1 cellular context compared by ENCODE assay signal in the genomic region with DNA sequence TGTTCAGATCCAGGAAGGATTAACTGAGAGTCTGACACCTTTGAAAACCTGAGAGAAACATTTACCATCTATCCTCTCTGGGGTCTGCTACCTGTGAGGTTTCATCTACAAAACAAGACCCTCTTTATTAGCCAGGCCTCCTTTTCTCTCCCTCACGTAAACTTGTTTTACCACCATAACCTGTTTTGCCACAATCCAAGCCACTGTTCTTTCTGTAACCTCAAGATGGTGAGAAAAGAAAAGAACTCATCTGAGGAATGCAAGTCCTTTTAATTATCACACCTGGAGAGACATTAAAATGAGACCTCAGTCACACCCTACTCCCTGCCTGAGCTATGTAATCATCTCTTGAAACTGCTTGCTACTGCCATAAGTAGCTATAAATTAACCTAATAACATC.
TF ChIP-seq lines count a peak whose summit lies in the region.

No MANE protein-coding gene starts in this region.

TF ChIP-seq in IMR-90, 13 proteins besides CTCF, POLR2A, EP300 and RAD21:
- no peak for TF ChIP-seq NFE2L2 (IDR thresholded peaks at IDR 0.05; ENCODE audit: low read depth, low read length)
- TF ChIP-seq BHLHE40 (IDR thresholded peaks at IDR 0.05; ENCODE audit: low read depth, low read length), result no peak
- TF ChIP-seq CEBPB (IDR thresholded peaks at IDR 0.05; ENCODE audit: low read depth, low read length), result no peak
- TF ChIP-seq SMC3 (IDR thresholded peaks at IDR 0.05; ENCODE audit: low read depth, low read length), result no peak
- TF ChIP-seq MAFK (IDR thresholded peaks at IDR 0.05; ENCODE audit: low read depth, low read length), result no peak
- TF ChIP-seq MAZ (IDR thresholded peaks at IDR 0.05; ENCODE audit: borderline replicate concordance, low read depth, low read length), result no peak
- TF ChIP-seq, protein P1, sequence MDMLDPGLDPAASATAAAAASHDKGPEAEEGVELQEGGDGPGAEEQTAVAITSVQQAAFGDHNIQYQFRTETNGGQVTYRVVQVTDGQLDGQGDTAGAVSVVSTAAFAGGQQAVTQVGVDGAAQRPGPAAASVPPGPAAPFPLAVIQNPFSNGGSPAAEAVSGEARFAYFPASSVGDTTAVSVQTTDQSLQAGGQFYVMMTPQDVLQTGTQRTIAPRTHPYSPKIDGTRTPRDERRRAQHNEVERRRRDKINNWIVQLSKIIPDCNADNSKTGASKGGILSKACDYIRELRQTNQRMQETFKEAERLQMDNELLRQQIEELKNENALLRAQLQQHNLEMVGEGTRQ (IDR thresholded peaks at IDR 0.05; ENCODE audit: low read depth, low read length), result no peak
- TF ChIP-seq MXI1 (IDR thresholded peaks at IDR 0.05; ENCODE audit: borderline replicate concordance, low read depth, low read length), result no peak
- TF ChIP-seq FOS (IDR thresholded peaks at IDR 0.05; ENCODE audit: low read depth, low read length), result no peak
- no peak for TF ChIP-seq RFX5 (IDR thresholded peaks at IDR 0.05; ENCODE audit: low read depth, low read length)
- TF ChIP-seq CHD1 (IDR thresholded peaks at IDR 0.05; ENCODE audit: low read depth, low read length), result no peak
- TF ChIP-seq, protein P2, sequence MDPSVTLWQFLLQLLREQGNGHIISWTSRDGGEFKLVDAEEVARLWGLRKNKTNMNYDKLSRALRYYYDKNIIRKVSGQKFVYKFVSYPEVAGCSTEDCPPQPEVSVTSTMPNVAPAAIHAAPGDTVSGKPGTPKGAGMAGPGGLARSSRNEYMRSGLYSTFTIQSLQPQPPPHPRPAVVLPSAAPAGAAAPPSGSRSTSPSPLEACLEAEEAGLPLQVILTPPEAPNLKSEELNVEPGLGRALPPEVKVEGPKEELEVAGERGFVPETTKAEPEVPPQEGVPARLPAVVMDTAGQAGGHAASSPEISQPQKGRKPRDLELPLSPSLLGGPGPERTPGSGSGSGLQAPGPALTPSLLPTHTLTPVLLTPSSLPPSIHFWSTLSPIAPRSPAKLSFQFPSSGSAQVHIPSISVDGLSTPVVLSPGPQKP (IDR thresholded peaks at IDR 0.05; ENCODE audit: borderline replicate concordance, low read depth, low read length), result no peak
- no peak for TF ChIP-seq RCOR1 (IDR thresholded peaks at IDR 0.05; ENCODE audit: insufficient replicate concordance, low read length)
